2 cellular contexts compared by ENCODE assay signal in the genomic region with DNA sequence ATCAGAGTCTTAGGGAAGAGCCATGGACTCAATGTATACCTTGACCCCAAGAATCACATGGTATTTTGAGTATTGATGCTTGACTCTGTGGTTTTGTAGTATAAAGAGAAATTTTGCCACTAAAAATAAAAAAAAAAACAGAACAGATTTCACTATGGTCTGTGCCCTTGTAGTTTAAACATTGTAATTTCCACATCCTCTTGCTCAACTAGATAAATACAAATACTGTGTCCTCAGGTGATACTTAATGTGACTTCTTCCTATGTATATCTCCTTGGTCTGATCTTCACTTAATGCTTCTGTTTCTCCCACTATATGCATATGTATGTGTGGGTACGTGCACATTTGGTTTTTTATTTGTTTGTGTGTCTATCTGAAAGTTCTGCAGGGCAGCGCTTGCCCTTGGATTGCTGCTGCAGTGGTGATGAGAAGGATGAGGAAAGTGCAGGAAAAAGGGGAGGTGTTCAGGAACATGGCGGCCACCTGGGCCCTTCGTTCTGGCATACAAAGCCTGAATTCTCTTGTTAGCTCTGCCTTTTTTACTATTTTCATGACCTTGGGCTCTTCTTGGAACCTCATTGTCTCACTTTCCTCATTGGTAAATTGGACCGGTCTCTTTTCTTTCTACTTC.
TF ChIP-seq lines count a peak whose summit lies in the region.

No MANE protein-coding gene starts in this region.

TF ChIP-seq in liver, 16 proteins besides CTCF, POLR2A, EP300 and RAD21 (continued from another document):
- TF ChIP-seq, protein P1, sequence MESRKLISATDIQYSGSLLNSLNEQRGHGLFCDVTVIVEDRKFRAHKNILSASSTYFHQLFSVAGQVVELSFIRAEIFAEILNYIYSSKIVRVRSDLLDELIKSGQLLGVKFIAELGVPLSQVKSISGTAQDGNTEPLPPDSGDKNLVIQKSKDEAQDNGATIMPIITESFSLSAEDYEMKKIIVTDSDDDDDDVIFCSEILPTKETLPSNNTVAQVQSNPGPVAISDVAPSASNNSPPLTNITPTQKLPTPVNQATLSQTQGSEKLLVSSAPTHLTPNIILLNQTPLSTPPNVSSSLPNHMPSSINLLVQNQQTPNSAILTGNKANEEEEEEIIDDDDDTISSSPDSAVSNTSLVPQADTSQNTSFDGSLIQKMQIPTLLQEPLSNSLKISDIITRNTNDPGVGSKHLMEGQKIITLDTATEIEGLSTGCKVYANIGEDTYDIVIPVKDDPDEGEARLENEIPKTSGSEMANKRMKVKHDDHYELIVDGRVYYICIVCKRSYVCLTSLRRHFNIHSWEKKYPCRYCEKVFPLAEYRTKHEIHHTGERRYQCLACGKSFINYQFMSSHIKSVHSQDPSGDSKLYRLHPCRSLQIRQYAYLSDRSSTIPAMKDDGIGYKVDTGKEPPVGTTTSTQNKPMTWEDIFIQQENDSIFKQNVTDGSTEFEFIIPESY (IDR thresholded peaks at IDR 0.05): no peak
- TF ChIP-seq JUND (IDR thresholded peaks at IDR 0.05) (no peak), RXRA (IDR thresholded peaks at IDR 0.05) (peak; percentile 62 to 70), NR2F2 (IDR thresholded peaks at IDR 0.05) (no peak), TAF1 (conservative IDR thresholded peaks at IDR 0.05) (no peak), HNF4A (conservative IDR thresholded peaks at IDR 0.05) (peak; percentile 50 to 60), YY1 (IDR thresholded peaks at IDR 0.05) (peak; percentile 67)
- TF ChIP-seq, protein P2, sequence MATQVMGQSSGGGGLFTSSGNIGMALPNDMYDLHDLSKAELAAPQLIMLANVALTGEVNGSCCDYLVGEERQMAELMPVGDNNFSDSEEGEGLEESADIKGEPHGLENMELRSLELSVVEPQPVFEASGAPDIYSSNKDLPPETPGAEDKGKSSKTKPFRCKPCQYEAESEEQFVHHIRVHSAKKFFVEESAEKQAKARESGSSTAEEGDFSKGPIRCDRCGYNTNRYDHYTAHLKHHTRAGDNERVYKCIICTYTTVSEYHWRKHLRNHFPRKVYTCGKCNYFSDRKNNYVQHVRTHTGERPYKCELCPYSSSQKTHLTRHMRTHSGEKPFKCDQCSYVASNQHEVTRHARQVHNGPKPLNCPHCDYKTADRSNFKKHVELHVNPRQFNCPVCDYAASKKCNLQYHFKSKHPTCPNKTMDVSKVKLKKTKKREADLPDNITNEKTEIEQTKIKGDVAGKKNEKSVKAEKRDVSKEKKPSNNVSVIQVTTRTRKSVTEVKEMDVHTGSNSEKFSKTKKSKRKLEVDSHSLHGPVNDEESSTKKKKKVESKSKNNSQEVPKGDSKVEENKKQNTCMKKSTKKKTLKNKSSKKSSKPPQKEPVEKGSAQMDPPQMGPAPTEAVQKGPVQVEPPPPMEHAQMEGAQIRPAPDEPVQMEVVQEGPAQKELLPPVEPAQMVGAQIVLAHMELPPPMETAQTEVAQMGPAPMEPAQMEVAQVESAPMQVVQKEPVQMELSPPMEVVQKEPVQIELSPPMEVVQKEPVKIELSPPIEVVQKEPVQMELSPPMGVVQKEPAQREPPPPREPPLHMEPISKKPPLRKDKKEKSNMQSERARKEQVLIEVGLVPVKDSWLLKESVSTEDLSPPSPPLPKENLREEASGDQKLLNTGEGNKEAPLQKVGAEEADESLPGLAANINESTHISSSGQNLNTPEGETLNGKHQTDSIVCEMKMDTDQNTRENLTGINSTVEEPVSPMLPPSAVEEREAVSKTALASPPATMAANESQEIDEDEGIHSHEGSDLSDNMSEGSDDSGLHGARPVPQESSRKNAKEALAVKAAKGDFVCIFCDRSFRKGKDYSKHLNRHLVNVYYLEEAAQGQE (IDR thresholded peaks at IDR 0.05): no peak
- TF ChIP-seq, protein P3, sequence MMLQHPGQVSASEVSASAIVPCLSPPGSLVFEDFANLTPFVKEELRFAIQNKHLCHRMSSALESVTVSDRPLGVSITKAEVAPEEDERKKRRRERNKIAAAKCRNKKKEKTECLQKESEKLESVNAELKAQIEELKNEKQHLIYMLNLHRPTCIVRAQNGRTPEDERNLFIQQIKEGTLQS (IDR thresholded peaks at IDR 0.05): no peak

TF ChIP-seq in HepG2, 621 proteins besides CTCF, POLR2A, EP300 and RAD21 (continued from another document):
- TF ChIP-seq ZNF800 (CRISPR knock-in tag; IDR thresholded peaks at IDR 0.05): no peak
- TF ChIP-seq THAP8 (CRISPR knock-in tag; IDR thresholded peaks at IDR 0.05; ENCODE audit: borderline replicate concordance): no peak
- no peak for TF ChIP-seq PLRG1 (conservative IDR thresholded peaks at IDR 0.05)
TF ChIP-seq in HepG2: peak in this region for 0.
